In genomic region chr11:103024086-103024485, GRCh38 we compare ENCODE assay signal across 16 cellular contexts.
DNase-seq lines count a peak whose midpoint lies in the region; ATAC-seq and TF ChIP-seq lines count a peak whose summit lies in the region.
"Had no signal": no experiment of that assay in that cellular context is flagged by ENCODE, and none has a peak within 500 bp of the region (broad histone marks: within the 10 kb centered on the region; RNA-seq: fewer than 3 reads in every experiment).

No MANE protein-coding gene starts in this region.

- no peaks in the 10 kb centered on the region for H3K36me3 Mint-ChIP-seq in Caco-2 (ENCODE audit: insufficient read depth, unreplicated experiment)
- H3K36me3 Mint-ChIP-seq: CD4-positive, alpha-beta memory T cell had no signal

- no peak overlapping the region for H3K27ac Mint-ChIP-seq in Caco-2 (ENCODE audit: unreplicated experiment)
- H3K27ac Mint-ChIP-seq: CD4-positive, alpha-beta memory T cell had no signal

- H3K4me3 ChIP-seq in adipocyte (ENCODE audit: low read length) (no peak overlapping the region), Caco-2 (ENCODE audit: low read depth, low read length) (no peak overlapping the region), smooth muscle cell (no peak overlapping the region), osteoblast (ENCODE audit: insufficient read depth, low read length) (no peak overlapping the region)
- H3K4me3 ChIP-seq: A549, BLaER1 had no signal

- H4K20me1 ChIP-seq in smooth muscle cell (ENCODE audit: low read depth) (no peaks in the 10 kb centered on the region), osteoblast (ENCODE audit: insufficient read depth, low read length) (no peaks in the 10 kb centered on the region)
- H4K20me1 ChIP-seq: BLaER1 had no signal

- BruUV-seq in Caco-2 (replicated peaks; lab: Mats Ljungman, UMichigan), result no TSS peak

- POLR2A ChIA-PET in Caco-2 (lab: Charles Lee), result no interaction called here

- no peak for TF ChIP-seq CTCF in Caco-2 (IDR thresholded peaks at IDR 0.05; ENCODE audit: insufficient read depth in 1 of 2, low read depth in 1 of 2, low read length in 1 of 2, severe bottlenecking in 1 of 2, unreplicated experiment in 1 of 2)
- no peak for TF ChIP-seq CTCF in smooth muscle cell (IDR thresholded peaks at IDR 0.05; ENCODE audit: borderline replicate concordance, insufficient read depth, poor library complexity, severe bottlenecking)
- no peak for TF ChIP-seq CTCF in osteoblast (IDR thresholded peaks at IDR 0.05; ENCODE audit: extremely low read depth, low read depth, low read length)

- peaks cover 7% of the 10 kb centered on the region for H3K27me3 Mint-ChIP-seq in Caco-2 (ENCODE audit: insufficient read depth, unreplicated experiment)

- H2AFZ ChIP-seq in smooth muscle cell (ENCODE audit: low read depth) (no peak overlapping the region), osteoblast (ENCODE audit: low read length) (no peak overlapping the region)

- intact Hi-C loops in Caco-2 (cut with micrococcal nuclease; ENCODE audit: unreplicated experiment), result no loop called here

- no peaks in the 10 kb centered on the region for H3F3A ChIP-seq in smooth muscle cell (ENCODE audit: low read depth)

- peaks cover 7% of the 10 kb centered on the region for H3K9me3 ChIP-seq in adipocyte (ENCODE audit: control insufficient read depth, low read length)
- peaks cover 4% of the 10 kb centered on the region for H3K9me3 ChIP-seq in Caco-2
- no peaks in the 10 kb centered on the region for H3K9me3 ChIP-seq in smooth muscle cell (replicated peaks; ENCODE audit: low read depth)
- H3K9me3 ChIP-seq in osteoblast (ENCODE audit: low read depth, low read length), result no peaks in the 10 kb centered on the region
- H3K9me3 ChIP-seq: BLaER1 had no signal

- no peaks in the 10 kb centered on the region for H3K9me3 Mint-ChIP-seq in Caco-2 (ENCODE audit: unreplicated experiment)

- H3K27me3 ChIP-seq in adipocyte (replicated peaks; ENCODE audit: control insufficient read depth, insufficient read depth, low read length), result no peaks in the 10 kb centered on the region
- no peaks in the 10 kb centered on the region for H3K27me3 ChIP-seq in Caco-2 (replicated peaks; ENCODE audit: control insufficient read depth, insufficient read depth, low read length)
- H3K27me3 ChIP-seq in smooth muscle cell (ENCODE audit: low read depth), result no peaks in the 10 kb centered on the region
- H3K27me3 ChIP-seq in osteoblast (ENCODE audit: insufficient read depth, low read length), result no peaks in the 10 kb centered on the region
- H3K27me3 ChIP-seq: BLaER1 had no signal

- no peak overlapping the region for H3K4me3 Mint-ChIP-seq in Caco-2 (ENCODE audit: unreplicated experiment)
- H3K4me3 Mint-ChIP-seq: CD4-positive, alpha-beta memory T cell had no signal

- no peak for ATAC-seq in GM19467 (IDR thresholded peaks at IDR 0.05; ENCODE audit: unreplicated experiment)
- ATAC-seq: A549, Panc1 had no signal

- H3K4me1 ChIP-seq in adipocyte (ENCODE audit: control insufficient read depth, insufficient read depth, low read length), result peaks cover 12% of the 10 kb centered on the region
- no peaks in the 10 kb centered on the region for H3K4me1 ChIP-seq in Caco-2
- H3K4me1 ChIP-seq in smooth muscle cell (ENCODE audit: low read depth), result no peaks in the 10 kb centered on the region
- H3K4me1 ChIP-seq in osteoblast (ENCODE audit: insufficient read depth, low read length), result peaks cover 4% of the 10 kb centered on the region
- H3K4me1 ChIP-seq: A549, BLaER1 had no signal

- H3K4me2 ChIP-seq in smooth muscle cell (no peak overlapping the region), osteoblast (ENCODE audit: insufficient read depth, low read length) (no peak overlapping the region)
- H3K4me2 ChIP-seq: A549, BLaER1 had no signal

- H3K9ac ChIP-seq in adipocyte (ENCODE audit: low read length) (no peak overlapping the region), smooth muscle cell (ENCODE audit: low read depth) (no peak overlapping the region)
- H3K9ac ChIP-seq: BLaER1 had no signal

- DNase-seq in EH (ENCODE audit: low read depth), result peak; percentile 28
- DNase-seq in HS-5 (ENCODE audit: low read depth), result peak; percentile 31
- DNase-seq in adipocyte (ENCODE audit: low read depth), result peak; percentile 31
- DNase-seq in kidney glomerular epithelial cell (lab: John Stamatoyannopoulos, UW), result peak; percentile 4
- DNase-seq in Caco-2, result no peak
- no peak for DNase-seq in smooth muscle cell (lab: John Stamatoyannopoulos, UW; ENCODE audit: unreplicated experiment)
- DNase-seq in osteoblast (ENCODE audit: insufficient read length, low spot score, missing footprints), result no peak
- DNase-seq: CD4-positive, alpha-beta memory T cell; DMS79; NCI-H1105; NCI-H2081; NCI-H2171 treated with DMSO at 0.1 percent for 48 hours had no signal

- no peaks in the 10 kb centered on the region for H3K79me2 ChIP-seq in smooth muscle cell (ENCODE audit: low read depth)
- H3K79me2 ChIP-seq in osteoblast (ENCODE audit: insufficient read depth, low read length), result no peaks in the 10 kb centered on the region

- CTCF ChIA-PET in Caco-2 (lab: Charles Lee), result no interaction called here

- H3K4me1 Mint-ChIP-seq in Caco-2 (ENCODE audit: low read depth, unreplicated experiment), result no peaks in the 10 kb centered on the region
- H3K4me1 Mint-ChIP-seq: CD4-positive, alpha-beta memory T cell had no signal

- H3K27ac ChIP-seq in smooth muscle cell (ENCODE audit: low read depth) (no peak overlapping the region), osteoblast (ENCODE audit: low read depth, low read length) (no peak overlapping the region)
- H3K27ac ChIP-seq: A549, BLaER1 had no signal

- WGBS in smooth muscle cell (ENCODE audit: low lambda C conversion rate), result 64% methylated on average over 3 of the region's 3 CpGs

- H3K36me3 ChIP-seq in adipocyte (ENCODE audit: control insufficient read depth, insufficient read depth, low read length, severe bottlenecking), result no peaks in the 10 kb centered on the region
- no peaks in the 10 kb centered on the region for H3K36me3 ChIP-seq in Caco-2 (ENCODE audit: control insufficient read depth, insufficient read depth, low read length)
- no peaks in the 10 kb centered on the region for H3K36me3 ChIP-seq in smooth muscle cell (ENCODE audit: low read depth)
- H3K36me3 ChIP-seq in osteoblast (ENCODE audit: insufficient read depth, low read length), result no peaks in the 10 kb centered on the region
- H3K36me3 ChIP-seq: BLaER1 had no signal

Comparison
In these comparisons a context has a peak if more than half of its experiments do, and no peak if none do; other contexts are left out.
1. DNase-seq: peak in EH (single experiment), HS-5 (single experiment), adipocyte (single experiment) and kidney glomerular epithelial cell (single experiment); none in Caco-2 (0 of 2), smooth muscle cell (single experiment) and osteoblast (single experiment).